Comparison of ENCODE assay signal across 21 cellular contexts in the genomic region with DNA sequence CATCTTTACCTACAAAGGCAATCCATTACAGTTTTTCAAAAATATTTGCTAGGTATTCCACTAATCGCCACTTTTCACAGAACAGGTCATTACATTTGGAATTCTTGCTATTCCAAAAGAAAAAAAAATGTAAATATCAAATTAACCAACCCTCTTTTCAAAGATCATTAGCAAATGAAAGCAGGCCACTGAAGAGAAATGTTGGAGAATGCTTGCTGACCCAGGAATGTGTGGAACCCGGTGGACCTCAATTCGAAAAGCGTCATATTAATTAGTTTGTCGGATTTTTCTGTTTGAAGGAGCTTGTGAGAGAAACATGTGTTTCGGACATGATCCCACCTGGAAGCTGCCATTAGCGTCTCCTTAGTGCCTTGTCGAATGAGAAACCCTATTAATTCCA.
DNase-seq lines count a peak whose midpoint lies in the region; ATAC-seq and TF ChIP-seq lines count a peak whose summit lies in the region.
"Had no signal": no experiment of that assay in that cellular context is flagged by ENCODE, and none has a peak within 500 bp of the region (broad histone marks: within the 10 kb centered on the region; RNA-seq: fewer than 3 reads in every experiment).

No MANE protein-coding gene starts in this region.

- no peak for ATAC-seq in HG03439 (IDR thresholded peaks at IDR 0.05; ENCODE audit: unreplicated experiment)

- H3K27ac ChIP-seq in WERI-Rb-1 (no peak overlapping the region), iPS-20b (ENCODE audit: low read length) (no peak overlapping the region)

- H3K27me3 ChIP-seq in WERI-Rb-1 (ENCODE audit: insufficient read depth, low read depth, severe bottlenecking) (no peaks in the 10 kb centered on the region), iPS-20b (ENCODE audit: insufficient read depth, low read length) (no peaks in the 10 kb centered on the region)

- H3K36me3 ChIP-seq in WERI-Rb-1 (no peaks in the 10 kb centered on the region), iPS-20b (ENCODE audit: insufficient read depth, low read depth, low read length) (no peaks in the 10 kb centered on the region)

- H3K9ac ChIP-seq in iPS-20b (ENCODE audit: low read depth, low read length), result peak overlapping the region; percentile 14; the same call in 1 of the 2 replicates
- H3K9ac ChIP-seq: SK-N-SH had no signal

- peak; percentile 14 for DNase-seq in activated effector memory CD4-positive, alpha-beta T cell treated with anti-CD3 and anti-CD28 coated beads, Interleukin-2, amount 50 U/mL, for 16 hours
- no peak for DNase-seq in activated effector memory CD4-positive, alpha-beta T cell treated with Interleukin-2 at 50 U/mL for 16 hours
- DNase-seq in WERI-Rb-1, result peak; percentile 3
- DNase-seq in SIG-M5 treated with dmso at 0.1 percent for 504 hours (lab: John Stamatoyannopoulos, UW; ENCODE audit: unreplicated experiment), result no peak
- no peak for DNase-seq in NAMALWA (ENCODE audit: low spot score)
- DNase-seq in DMS79 treated with DMSO at 0.1 percent for 48 hours (lab: John Stamatoyannopoulos, UW), result no peak
- DNase-seq: 8988T; CD4-positive, CD25-positive, alpha-beta regulatory T cell; COR-L47; DMS 273 treated with DMSO at 0.1 percent for 48 hours; GF-D8; Karpas-422; NCI-H1092 treated with DMSO at 0.1 percent for 48 hours; NCI-H2081 treated with DMSO at 0.1 percent for 48 hours; NCI-H446 treated with DMSO at 0.1 percent for 48 hours; NCI-H748 treated with DMSO at 0.1 percent for 48 hours; NK-92 treated with Interleukin-12 subunit alpha and Interleukin-12 subunit beta, amount 100 ng/mL, for 24 hours; Right ventricle myocardium superior; SK-N-SH had no signal

- H3K4me3 ChIP-seq in WERI-Rb-1 (ENCODE audit: low read depth, low read length), result no peak overlapping the region
- no peak overlapping the region for H3K4me3 ChIP-seq in iPS-20b (ENCODE audit: low read length)

- peaks cover 29% of the 10 kb centered on the region for H3K4me1 ChIP-seq in iPS-20b (ENCODE audit: insufficient read depth, low read length)

- TF ChIP-seq CTCF in WERI-Rb-1 (IDR thresholded peaks at IDR 0.05; ENCODE audit: low read depth, low read length), result no peak

- H3K9me3 ChIP-seq in WERI-Rb-1 (ENCODE audit: severe bottlenecking), result no peaks in the 10 kb centered on the region
- H3K9me3 ChIP-seq in iPS-20b (ENCODE audit: insufficient read depth, low read depth, low read length), result no peaks in the 10 kb centered on the region
- H3K9me3 ChIP-seq: SK-N-SH had no signal

Comparison
In these comparisons a context has a peak if more than half of its experiments do, and no peak if none do; other contexts are left out.
1. DNase-seq: peak in activated effector memory CD4-positive, alpha-beta T cell treated with anti-CD3 and anti-CD28 coated beads, Interleukin-2, amount 50 U/mL, for 16 hours (single experiment) and WERI-Rb-1 (single experiment); none in activated effector memory CD4-positive, alpha-beta T cell treated with Interleukin-2 at 50 U/mL for 16 hours (single experiment), SIG-M5 treated with dmso at 0.1 percent for 504 hours (single experiment), NAMALWA (single experiment) and DMS79 treated with DMSO at 0.1 percent for 48 hours (single experiment).